Comparison of ENCODE assay signal across 9 cellular contexts in genomic region chr16:31214705-31215286, GRCh38. TPM values are rescaled to one million over a fixed set of nuclear protein-coding genes. Genes with fewer than 3 reads are reported as not detected.
A peak's percentile ranks its signal among the peaks of the same experiment; 100 is the strongest.
DNase-seq lines count a peak whose midpoint lies in the region; ATAC-seq and TF ChIP-seq lines count a peak whose summit lies in the region.
"Had no signal": no experiment of that assay in that cellular context is flagged by ENCODE, and none has a peak within 500 bp of the region (broad histone marks: within the 10 kb centered on the region; RNA-seq: fewer than 3 reads in every experiment).

No MANE protein-coding gene starts in this region.

- peaks cover 66 to 69% of the 10 kb centered on the region in 2 experiments for H3K27me3 ChIP-seq in mesenchymal stem cell (ENCODE audit: control insufficient read depth in 1 of 2, insufficient read depth in 1 of 2, low read length in 2 of 2)

- H3K9me3 Mint-ChIP-seq in activated CD8-positive, alpha-beta memory T cell treated with anti-CD3 and anti-CD28 coated beads, Interleukin-2, amount 10 ng/mL, durations not matched to agents 7 days and 5 days (ENCODE audit: low read depth) = no peaks in the 10 kb centered on the region
- H3K9me3 Mint-ChIP-seq in type B pancreatic cell = no peaks in the 10 kb centered on the region

- H3K4me2 ChIP-seq in mesenchymal stem cell (ENCODE audit: low read length, poor library complexity, severe bottlenecking) = peak overlapping the region; percentile 95

- ATAC-seq in activated CD8-positive, alpha-beta memory T cell treated with anti-CD3 and anti-CD28 coated beads, Interleukin-2, amount 10 ng/mL, durations not matched to agents 7 days and 5 days = no peak

- no peak overlapping the region for H2BK120ac ChIP-seq in mesenchymal stem cell (ENCODE audit: low read depth, low read length)

- H3K4me3 Mint-ChIP-seq in activated CD8-positive, alpha-beta memory T cell treated with anti-CD3 and anti-CD28 coated beads, Interleukin-2, amount 10 ng/mL, durations not matched to agents 7 days and 5 days = peak overlapping the region; percentile 28
- peak overlapping the region; percentile 80 for H3K4me3 Mint-ChIP-seq in type B pancreatic cell

- CTCF ChIA-PET in activated CD8-positive, alpha-beta memory T cell treated with anti-CD3 and anti-CD28 coated beads, Interleukin-2, amount 10 ng/mL, durations not matched to agents 7 days and 5 days (lab: Charles Lee) = interaction anchor here (0.7 to 3.0 kb wide), 2 partner anchors 13 to 274 kb away, joined by 3 to 19 read pairs; partner anchors contain the start of gene PYCARD

- H3K4me1 Mint-ChIP-seq in activated CD8-positive, alpha-beta memory T cell treated with anti-CD3 and anti-CD28 coated beads, Interleukin-2, amount 10 ng/mL, durations not matched to agents 7 days and 5 days = peaks cover 33% of the 10 kb centered on the region
- peaks cover 3% of the 10 kb centered on the region for H3K4me1 Mint-ChIP-seq in type B pancreatic cell (ENCODE audit: unreplicated experiment)

- no peak overlapping the region for H3K4ac ChIP-seq in mesenchymal stem cell (ENCODE audit: low read depth in 1 of 2, low read length in 2 of 2)

- no peak overlapping the region for H3K9ac ChIP-seq in mesenchymal stem cell (ENCODE audit: low read length)

- H2BK12ac ChIP-seq in mesenchymal stem cell (ENCODE audit: low read length in 2 of 2) = no peak overlapping the region

- peak overlapping the region in 1 of 2 experiments; percentile 46 for H3K18ac ChIP-seq in mesenchymal stem cell (ENCODE audit: low read depth in 1 of 2, low read length in 2 of 2)

- H3K79me1 ChIP-seq in mesenchymal stem cell (replicated peaks; ENCODE audit: low read length, poor library complexity, severe bottlenecking) = no peaks in the 10 kb centered on the region

- no peak overlapping the region for H2AK5ac ChIP-seq in mesenchymal stem cell (ENCODE audit: low read length, severe bottlenecking)

- no peak for DNase-seq in activated CD8-positive, alpha-beta memory T cell treated with anti-CD3 and anti-CD28 coated beads, Interleukin-2, amount 10 ng/mL, durations not matched to agents 7 days and 5 days
- no peak for DNase-seq in activated CD8-positive, alpha-beta memory T cell treated with anti-CD3 and anti-CD28 coated beads, Interleukin-2, amount 50 U/mL, for 4 hours
- DNase-seq in cerebellar cortex (ENCODE audit: low spot score) (peak; percentile 24), mesenchymal stem cell (no peak), type B pancreatic cell (ENCODE audit: extremely low spot score, unreplicated experiment) (no peak), T1000 (lab: John Stamatoyannopoulos, UW) (no peak), NCI-H2029 treated with DMSO at 0.1 percent for 48 hours (lab: John Stamatoyannopoulos, UW) (no peak), superior temporal gyrus (ENCODE audit: extremely low spot score) (no peak)

- no peak overlapping the region for H2BK5ac ChIP-seq in mesenchymal stem cell (ENCODE audit: low read depth, low read length, poor library complexity, severe bottlenecking)

- H3K4me3 ChIP-seq in mesenchymal stem cell (ENCODE audit: insufficient read depth in 1 of 2, low read depth in 1 of 2, low read length in 2 of 2) = peak overlapping the region; percentile 33 to 60

- peaks cover 2% of the 10 kb centered on the region for H3K36me3 Mint-ChIP-seq in activated CD8-positive, alpha-beta memory T cell treated with anti-CD3 and anti-CD28 coated beads, Interleukin-2, amount 10 ng/mL, durations not matched to agents 7 days and 5 days
- no peaks in the 10 kb centered on the region for H3K36me3 Mint-ChIP-seq in type B pancreatic cell

- H3K4me1 ChIP-seq in mesenchymal stem cell (ENCODE audit: control insufficient read depth, insufficient read depth, low read depth, low read length) = peaks cover 22% of the 10 kb centered on the region

- no peaks in the 10 kb centered on the region for H3K36me3 ChIP-seq in mesenchymal stem cell (ENCODE audit: control insufficient read depth in 1 of 2, insufficient read depth in 2 of 2, low read depth in 1 of 2, low read length in 2 of 2)

- H3K9me3 ChIP-seq in mesenchymal stem cell (ENCODE audit: control insufficient read depth, low read length) = no peaks in the 10 kb centered on the region

- H3K14ac ChIP-seq in mesenchymal stem cell (ENCODE audit: low read length in 2 of 2) = peak overlapping the region in 1 of 2 experiments; percentile 2

- no peak overlapping the region for H2BK15ac ChIP-seq in mesenchymal stem cell (ENCODE audit: low read depth, poor library complexity, severe bottlenecking)

- H3K27me3 Mint-ChIP-seq in activated CD8-positive, alpha-beta memory T cell treated with anti-CD3 and anti-CD28 coated beads, Interleukin-2, amount 10 ng/mL, durations not matched to agents 7 days and 5 days = peaks cover 55% of the 10 kb centered on the region
- peaks cover 87% of the 10 kb centered on the region for H3K27me3 Mint-ChIP-seq in type B pancreatic cell

- H3K27ac ChIP-seq in mesenchymal stem cell (ENCODE audit: low read length, poor library complexity, severe bottlenecking) = no peak overlapping the region

- H4K8ac ChIP-seq in mesenchymal stem cell (ENCODE audit: low read length) = no peak overlapping the region

- peak overlapping the region; percentile 65 for H2AFZ ChIP-seq in mesenchymal stem cell (ENCODE audit: low read depth, low read length)

- H3K27ac Mint-ChIP-seq in activated CD8-positive, alpha-beta memory T cell treated with anti-CD3 and anti-CD28 coated beads, Interleukin-2, amount 10 ng/mL, durations not matched to agents 7 days and 5 days = no peak overlapping the region
- H3K27ac Mint-ChIP-seq in type B pancreatic cell = no peak overlapping the region

- H4K91ac ChIP-seq in mesenchymal stem cell (ENCODE audit: low read length) = no peak overlapping the region

- peak overlapping the region in 1 of 2 experiments; percentile 74 for H3K23ac ChIP-seq in mesenchymal stem cell (ENCODE audit: low read length in 2 of 2)

- WGBS in mesenchymal stem cell = 3% methylated on average over 58 of the region's 58 CpGs

- no peak for TF ChIP-seq CTCF in type B pancreatic cell (conservative IDR thresholded peaks at IDR 0.05)

RNA-seq across cellular contexts. Expression of gene TRIM72, which starts 0.9 kb away (rescaled TPM):
- total RNA-seq in activated CD8-positive, alpha-beta memory T cell treated with anti-CD3 and anti-CD28 coated beads, Interleukin-2, amount 10 ng/mL, durations not matched to agents 7 days and 5 days = not detected
- not detected for polyA plus RNA-seq in mesenchymal stem cell (2013, experiment 1 of 2)
- not detected for polyA plus RNA-seq in mesenchymal stem cell (2013, experiment 2 of 2)
- total RNA-seq in type B pancreatic cell (ENCODE audit: low replicate concordance) = 0.02 TPM in 1 of 2 replicates, not detected in the other
- total RNA-seq: Daoy had no signal

RNA-seq across cellular contexts. Expression of gene PYDC1, which starts 2.1 kb away (rescaled TPM):
- total RNA-seq in activated CD8-positive, alpha-beta memory T cell treated with anti-CD3 and anti-CD28 coated beads, Interleukin-2, amount 10 ng/mL, durations not matched to agents 7 days and 5 days = not detected
- polyA plus RNA-seq in mesenchymal stem cell (2013, experiment 1 of 2) = not detected
- not detected for polyA plus RNA-seq in mesenchymal stem cell (2013, experiment 2 of 2)
- not detected in 2 replicates for total RNA-seq in type B pancreatic cell (ENCODE audit: low replicate concordance)
- total RNA-seq: Daoy had no signal

RNA-seq across cellular contexts. Expression of gene PYCARD, which starts 12.2 kb away (rescaled TPM):
- total RNA-seq in activated CD8-positive, alpha-beta memory T cell treated with anti-CD3 and anti-CD28 coated beads, Interleukin-2, amount 10 ng/mL, durations not matched to agents 7 days and 5 days = 10 to 100 TPM; 55.4 to 99.1 TPM
- 30.8 TPM for polyA plus RNA-seq in mesenchymal stem cell (2013, experiment 1 of 2)
- polyA plus RNA-seq in mesenchymal stem cell (2013, experiment 2 of 2) = 31.8 TPM
- 8.2 and 14.5 TPM in 2 replicates for total RNA-seq in type B pancreatic cell (ENCODE audit: low replicate concordance)

RNA-seq across cellular contexts. Expression of gene FUS, which starts 34.9 kb away (rescaled TPM):
- 100 to 1,000 TPM; 514 to 619 TPM for total RNA-seq in activated CD8-positive, alpha-beta memory T cell treated with anti-CD3 and anti-CD28 coated beads, Interleukin-2, amount 10 ng/mL, durations not matched to agents 7 days and 5 days
- 358 TPM for polyA plus RNA-seq in mesenchymal stem cell (2013, experiment 1 of 2)
- 365 TPM for polyA plus RNA-seq in mesenchymal stem cell (2013, experiment 2 of 2)
- 400 and 654 TPM in 2 replicates for total RNA-seq in type B pancreatic cell (ENCODE audit: low replicate concordance)

RNA-seq across cellular contexts. Expression of gene ITGAM, which starts 45.0 kb away (rescaled TPM):
- total RNA-seq in activated CD8-positive, alpha-beta memory T cell treated with anti-CD3 and anti-CD28 coated beads, Interleukin-2, amount 10 ng/mL, durations not matched to agents 7 days and 5 days = 10 to 100 TPM in 1 of 2 experiments, 1 to 10 TPM in 1; 8.0 to 24.1 TPM
- polyA plus RNA-seq in mesenchymal stem cell (2013, experiment 1 of 2) = not detected
- not detected for polyA plus RNA-seq in mesenchymal stem cell (2013, experiment 2 of 2)
- total RNA-seq in type B pancreatic cell (ENCODE audit: low replicate concordance) = 0.36 TPM in 1 of 2 replicates, not detected in the other
- total RNA-seq: Daoy had no signal
